24 cellular contexts compared by ENCODE assay signal in genomic region chr9:137016436-137016835, GRCh38. TPM values are rescaled to one million over a fixed set of nuclear protein-coding genes. Genes with fewer than 3 reads are reported as not detected.
"Had no signal": no experiment of that assay in that cellular context is flagged by ENCODE, and none has a peak within 500 bp of the region (broad histone marks: within the 10 kb centered on the region; RNA-seq: fewer than 3 reads in every experiment).

No MANE protein-coding gene starts in this region.

- ATAC-seq: effector memory CD8-positive, alpha-beta T cell; esophagus mucosa; gastrocnemius medialis; heart right ventricle; left cardiac atrium; left lung; left ventricle myocardium superior; lower lobe of right lung had no signal

- H3K27ac Mint-ChIP-seq: dendritic cell treated with granulocyte-macrophage colony-stimulating factor and Interleukin-4, amounts not matched to agents 40 ng/mL and 50 ng/mL, for 4 days; effector memory CD8-positive, alpha-beta T cell; endodermal cell; mesothelial cell of epicardium had no signal

- H3K36me3 ChIP-seq: colonic mucosa had no signal

- H3K4me1 Mint-ChIP-seq: endodermal cell, mesothelial cell of epicardium had no signal

- H3K27me3 ChIP-seq: colonic mucosa, esophagus squamous epithelium, gastrocnemius medialis, heart right ventricle, left lung had no signal

- H3K27me3 Mint-ChIP-seq: dendritic cell treated with granulocyte-macrophage colony-stimulating factor and Interleukin-4, amounts not matched to agents 40 ng/mL and 50 ng/mL, for 4 days; effector memory CD8-positive, alpha-beta T cell had no signal

- H3K27ac ChIP-seq: colonic mucosa, epithelial cell of prostate, esophagus squamous epithelium, gastrocnemius medialis, heart right ventricle, left lung, lower lobe of right lung had no signal

- H3K4me3 ChIP-seq: colonic mucosa, esophagus squamous epithelium, gastrocnemius medialis, heart right ventricle, left lung, lower lobe of right lung had no signal

- H3K9me3 ChIP-seq: colonic mucosa, esophagus squamous epithelium, gastrocnemius medialis, heart right ventricle, left lung, lower lobe of right lung had no signal

- H3K9me3 Mint-ChIP-seq: dendritic cell treated with granulocyte-macrophage colony-stimulating factor and Interleukin-4, amounts not matched to agents 40 ng/mL and 50 ng/mL, for 4 days; effector memory CD8-positive, alpha-beta T cell; mesothelial cell of epicardium had no signal

- DNase-seq: colonic mucosa; cortex of kidney; effector CD8-positive, alpha-beta T cell; effector memory CD8-positive, alpha-beta T cell; endodermal cell; erythroblast; esophagus squamous epithelium; foreskin fibroblast; foreskin melanocyte; gastrocnemius medialis; glutamatergic neuron; head of caudate nucleus; heart right ventricle; hippocampal formation; left cardiac atrium; left lung; left ventricle myocardium superior; lower lobe of right lung; mesenchymal stem cell had no signal

- H3K4me1 ChIP-seq: esophagus squamous epithelium, gastrocnemius medialis, heart right ventricle, left lung, lower lobe of right lung had no signal

- H3K4me3 Mint-ChIP-seq: dendritic cell treated with granulocyte-macrophage colony-stimulating factor and Interleukin-4, amounts not matched to agents 40 ng/mL and 50 ng/mL, for 4 days; effector memory CD8-positive, alpha-beta T cell; endodermal cell; mesothelial cell of epicardium had no signal

RNA-seq across cellular contexts. Expression of gene FUT7, which starts 15.5 kb away (rescaled TPM):
- polyA plus RNA-seq: keratinocyte had no signal
